ENCODE assay signal across 36 cellular contexts in the genomic region with DNA sequence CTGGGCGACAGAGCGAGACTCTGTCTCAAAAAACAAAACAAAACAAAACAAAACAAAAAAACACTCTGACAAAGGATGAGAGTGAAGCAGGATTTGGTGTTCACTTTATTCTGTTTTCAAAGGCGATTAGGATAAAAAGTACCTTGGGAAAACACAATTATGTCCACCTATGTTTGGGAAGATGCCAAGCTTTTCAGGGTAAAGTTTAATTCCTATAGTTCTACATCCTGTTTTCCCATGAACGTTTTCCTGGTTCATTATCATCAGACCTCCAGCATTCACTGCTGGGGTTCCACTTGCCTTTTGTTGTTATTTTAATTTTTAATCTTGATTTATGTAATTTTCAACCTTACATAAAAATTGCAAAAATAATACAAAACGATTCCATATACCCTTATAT.
"Had no signal": no experiment of that assay in that cellular context is flagged by ENCODE, and none has a peak within 500 bp of the region (broad histone marks: within the 10 kb centered on the region; RNA-seq: fewer than 3 reads in every experiment).

No MANE protein-coding gene starts in this region.

- H3K36me3 Mint-ChIP-seq: activated CD4-positive, alpha-beta memory T cell treated with anti-CD3 and anti-CD28 coated beads for 36 hours; activated naive CD4-positive, alpha-beta T cell treated with anti-CD3 and anti-CD28 coated beads, Interleukin-2, amount 10 ng/mL, durations not matched to agents 7 days and 5 days; activated naive CD4-positive, alpha-beta T cell treated with anti-CD3 and anti-CD28 coated beads, Interleukin-2, amount 50 U/mL, for 24 hours; activated naive CD8-positive, alpha-beta T cell; activated naive CD8-positive, alpha-beta T cell treated with anti-CD3 and anti-CD28 coated beads, Interleukin-2, amount 10 ng/mL, durations not matched to agents 7 days and 5 days; brain had no signal

- FAIRE-seq: bronchial epithelial cell, TTC549 had no signal

- H3K4me3 ChIP-seq: ascending aorta, cardiac muscle cell had no signal

- ATAC-seq: activated CD8-positive, alpha-beta T cell treated with anti-CD3 and anti-CD28 coated beads for 36 hours; activated naive CD8-positive, alpha-beta T cell treated with anti-CD3 and anti-CD28 coated beads, Interleukin-2, amount 50 U/mL, for 24 hours; activated T-cell treated with anti-CD3 and anti-CD28 coated beads, Interleukin-2, amount 50 U/mL, for 4 hours had no signal

- H3K27me3 ChIP-seq: ascending aorta, cardiac muscle cell had no signal

- H3K9me3 Mint-ChIP-seq: activated CD4-positive, alpha-beta T cell treated with anti-CD3 and anti-CD28 coated beads, Interleukin-2, amount 10 ng/mL, durations not matched to agents 24 days and 14 days; activated naive CD4-positive, alpha-beta T cell treated with anti-CD3 and anti-CD28 coated beads, Interleukin-2, amount 10 ng/mL, durations not matched to agents 7 days and 5 days; activated naive CD4-positive, alpha-beta T cell treated with anti-CD3 and anti-CD28 coated beads, Interleukin-2, amount 50 U/mL, for 24 hours; activated T-cell treated with anti-CD3 and anti-CD28 coated beads, Interleukin-2, amount 50 U/mL, for 4 hours; central memory CD8-positive, alpha-beta T cell; T-helper 1 cell treated with Interleukin-12 subunit alpha and Interleukin-12 subunit beta and Interleukin-4 antibody, amounts not matched to agents 30 μg/mL and 1 μg/mL, for 36 hours; T-helper 2 cell treated with Interferon-gamma antibody and Interleukin-4, amounts not matched to agents 5 μg/mL and 100 μg/mL, for 36 hours had no signal

- H3K36me3 ChIP-seq: ascending aorta, cardiac muscle cell had no signal

- DNase-seq: activated B cell treated with CpG ODN at 0.5 μM for 24 hours; activated CD4-positive, alpha-beta memory T cell treated with anti-CD3 and anti-CD28 coated beads for 36 hours; activated CD4-positive, alpha-beta T cell treated with anti-CD3 and anti-CD28 coated beads for 4 hours; activated CD4-positive, alpha-beta T cell treated with anti-CD3 and anti-CD28 coated beads, Interleukin-2, amount 10 ng/mL, durations not matched to agents 24 days and 14 days; activated CD4-positive, alpha-beta T cell treated with anti-CD3 and anti-CD28 coated beads, Interleukin-2, amount 50 U/mL, for 1 hour; activated CD4-positive, alpha-beta T cell treated with anti-CD3 and anti-CD28 coated beads, Interleukin-2, amount 50 U/mL, for 4 hours; activated CD4-positive, CD25-positive, alpha-beta regulatory T cell treated with anti-CD3 and anti-CD28 coated beads, Interleukin-2, amount 50 U/mL, for 72 hours; activated CD8-positive, alpha-beta memory T cell treated with anti-CD3 and anti-CD28 coated beads, Interleukin-2, amount 50 U/mL, for 4 hours; activated CD8-positive, alpha-beta T cell treated with anti-CD3 and anti-CD28 coated beads for 36 hours; activated effector memory CD4-positive, alpha-beta T cell treated with anti-CD3 and anti-CD28 coated beads, Interleukin-2, amount 50 U/mL, for 16 hours; activated gamma-delta T cell treated with Interleukin-2 at 50 U/mL for 16 hours; activated naive CD4-positive, alpha-beta T cell; activated naive CD4-positive, alpha-beta T cell treated with anti-CD3 and anti-CD28 coated beads, Interleukin-2, amount 10 ng/mL, durations not matched to agents 7 days and 5 days; activated naive CD8-positive, alpha-beta T cell treated with anti-CD3 and anti-CD28 coated beads, Interleukin-2, amount 10 ng/mL, durations not matched to agents 7 days and 5 days; activated naive CD8-positive, alpha-beta T cell treated with anti-CD3 and anti-CD28 coated beads, Interleukin-2, amount 50 U/mL, for 24 hours; activated T-cell treated with anti-CD3 and anti-CD28 coated beads for 4 hours; activated T-cell treated with anti-CD3 and anti-CD28 coated beads, Interleukin-2, amount 50 U/mL, for 1 hour; activated T-cell treated with anti-CD3 and anti-CD28 coated beads, Interleukin-2, amount 50 U/mL, for 4 hours; amygdala; anterior cingulate cortex; caudate nucleus; cerebellar nuclear complex; T-helper 1 cell; T-helper 2 cell; T-helper 9 cell had no signal

- H3K4me3 Mint-ChIP-seq: activated B cell treated with CpG ODN at 0.5 μM for 24 hours; activated CD4-positive, alpha-beta memory T cell treated with anti-CD3 and anti-CD28 coated beads for 36 hours; activated CD4-positive, alpha-beta T cell treated with anti-CD3 and anti-CD28 coated beads, Interleukin-2, amount 10 ng/mL, durations not matched to agents 24 days and 14 days; activated CD8-positive, alpha-beta T cell treated with anti-CD3 and anti-CD28 coated beads for 36 hours; activated naive CD4-positive, alpha-beta T cell treated with anti-CD3 and anti-CD28 coated beads, Interleukin-2, amount 10 ng/mL, durations not matched to agents 7 days and 5 days; activated naive CD4-positive, alpha-beta T cell treated with anti-CD3 and anti-CD28 coated beads, Interleukin-2, amount 50 U/mL, for 24 hours; activated naive CD8-positive, alpha-beta T cell; activated naive CD8-positive, alpha-beta T cell treated with anti-CD3 and anti-CD28 coated beads, Interleukin-2, amount 10 ng/mL, durations not matched to agents 7 days and 5 days; activated naive CD8-positive, alpha-beta T cell treated with anti-CD3 and anti-CD28 coated beads, Interleukin-2, amount 50 U/mL, for 24 hours; activated T-cell treated with anti-CD3 and anti-CD28 coated beads, Interleukin-2, amount 50 U/mL, for 4 hours; brain; central memory CD8-positive, alpha-beta T cell; T-helper 1 cell treated with Interleukin-12 subunit alpha and Interleukin-12 subunit beta and Interleukin-4 antibody, amounts not matched to agents 30 μg/mL and 1 μg/mL, for 36 hours; T-helper 2 cell treated with Interferon-gamma antibody and Interleukin-4, amounts not matched to agents 5 μg/mL and 100 μg/mL, for 36 hours had no signal

- H3K27ac ChIP-seq: ascending aorta, cardiac muscle cell, VCaP had no signal

- H3K27ac Mint-ChIP-seq: activated B cell treated with CpG ODN at 0.5 μM for 24 hours; activated CD4-positive, alpha-beta memory T cell treated with anti-CD3 and anti-CD28 coated beads for 36 hours; activated CD4-positive, alpha-beta T cell treated with anti-CD3 and anti-CD28 coated beads, Interleukin-2, amount 10 ng/mL, durations not matched to agents 24 days and 14 days; activated CD8-positive, alpha-beta T cell treated with anti-CD3 and anti-CD28 coated beads for 36 hours; activated naive CD4-positive, alpha-beta T cell treated with anti-CD3 and anti-CD28 coated beads, Interleukin-2, amount 10 ng/mL, durations not matched to agents 7 days and 5 days; activated naive CD4-positive, alpha-beta T cell treated with anti-CD3 and anti-CD28 coated beads, Interleukin-2, amount 50 U/mL, for 24 hours; activated naive CD8-positive, alpha-beta T cell; activated naive CD8-positive, alpha-beta T cell treated with anti-CD3 and anti-CD28 coated beads, Interleukin-2, amount 10 ng/mL, durations not matched to agents 7 days and 5 days; activated naive CD8-positive, alpha-beta T cell treated with anti-CD3 and anti-CD28 coated beads, Interleukin-2, amount 50 U/mL, for 24 hours; brain; T-helper 1 cell treated with Interleukin-12 subunit alpha and Interleukin-12 subunit beta and Interleukin-4 antibody, amounts not matched to agents 30 μg/mL and 1 μg/mL, for 36 hours; T-helper 2 cell treated with Interferon-gamma antibody and Interleukin-4, amounts not matched to agents 5 μg/mL and 100 μg/mL, for 36 hours had no signal
